ENCODE assay signal across 1 cellular context in the genomic region with DNA sequence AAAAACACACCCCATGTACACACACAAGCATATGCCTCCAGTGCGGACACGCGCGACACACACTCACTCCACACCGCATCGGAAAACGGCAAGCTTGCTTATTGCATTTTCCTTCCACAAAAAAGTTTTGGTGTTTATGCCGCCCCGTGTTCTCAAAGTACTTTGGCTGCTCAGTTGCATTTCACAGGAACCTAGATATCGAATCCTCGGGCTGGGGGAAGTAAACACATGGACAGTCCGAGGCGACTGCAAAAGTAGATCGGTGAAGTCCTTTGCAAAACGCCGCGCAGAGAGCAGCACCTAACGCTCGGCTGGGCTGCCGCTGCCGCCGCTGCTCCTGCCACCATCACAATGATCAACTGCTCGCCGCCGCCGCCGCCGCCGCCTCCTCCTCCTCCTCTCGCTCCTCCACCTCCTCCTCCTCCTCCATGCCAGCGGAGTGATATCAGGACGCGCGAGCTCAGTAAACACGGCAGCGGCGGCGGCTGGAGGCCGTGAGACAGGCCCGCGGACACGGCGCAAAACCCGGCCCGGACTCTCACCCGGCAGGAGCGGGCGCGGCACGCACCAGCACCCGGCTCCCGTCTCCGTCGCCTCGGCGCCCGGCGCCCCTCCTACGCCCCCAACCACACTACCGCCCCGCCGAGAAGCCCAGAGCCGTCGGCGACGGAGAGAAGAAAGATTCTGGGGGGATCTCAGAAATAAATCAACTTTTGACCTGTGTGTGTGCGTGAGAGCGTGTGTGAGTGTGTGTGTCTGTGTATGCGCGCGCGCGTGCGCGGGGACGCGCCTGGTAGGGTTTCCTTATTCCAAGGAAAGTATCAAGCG.
A peak's percentile ranks its signal among the peaks of the same experiment; 100 is the strongest.
TF ChIP-seq lines count a peak whose summit lies in the region.

MAML3 (minus strand) TSS at position 441 of the 828 bp plus-strand sequence. CDS start 857 bp downstream, outside the sequence.

TF ChIP-seq in HEK293, 187 proteins besides CTCF, POLR2A, EP300 and RAD21 (continued from another document and continues in another):
- TF ChIP-seq ZNF202 (tag by site-specific recombination; IDR thresholded peaks at IDR 0.05; ENCODE audit: borderline replicate concordance) = no peak
- TF ChIP-seq ZNF280D (tag by site-specific recombination; IDR thresholded peaks at IDR 0.05) = no peak
- no peak for TF ChIP-seq ZNF610 (tag by site-specific recombination; IDR thresholded peaks at IDR 0.05; ENCODE audit: borderline replicate concordance)
- peak; percentile 62; the same call in 1 of the 2 replicates for TF ChIP-seq ZNF391 (tag by site-specific recombination; IDR thresholded peaks at IDR 0.05; ENCODE audit: borderline replicate concordance, low read depth)
- TF ChIP-seq ZNF777 (tag by site-specific recombination; IDR thresholded peaks at IDR 0.05; ENCODE audit: borderline replicate concordance) = 0 out of 2 replicates have a peak, but pooled peaks have one; percentile 11
- peak; percentile 77 for TF ChIP-seq ZNF121 (tag by site-specific recombination; IDR thresholded peaks at IDR 0.05)
- no peak for TF ChIP-seq GLI2 (tag by site-specific recombination; IDR thresholded peaks at IDR 0.05; ENCODE audit: borderline replicate concordance, low read depth)
- TF ChIP-seq ZNF324 (tag by site-specific recombination; IDR thresholded peaks at IDR 0.05) = no peak
- peak; percentile 78 for TF ChIP-seq ZNF146 (tag by site-specific recombination; IDR thresholded peaks at IDR 0.05)
- TF ChIP-seq SCRT2 (tag by site-specific recombination; IDR thresholded peaks at IDR 0.05) = peak; percentile 49; the same call in 1 of the 2 replicates
- no peak for TF ChIP-seq ZBTB49 (tag by site-specific recombination; IDR thresholded peaks at IDR 0.05; ENCODE audit: low read depth)
- TF ChIP-seq TRIM28 (IDR thresholded peaks at IDR 0.05; ENCODE audit: borderline replicate concordance, low read length) = no peak
- TF ChIP-seq KLF10 (tag by site-specific recombination; IDR thresholded peaks at IDR 0.05) = peak; percentile 73; the same call in 1 of the 2 replicates
- TF ChIP-seq ZNF776 (tag by site-specific recombination; IDR thresholded peaks at IDR 0.05; ENCODE audit: borderline replicate concordance) = no peak
- TF ChIP-seq ZIC2 (tag by site-specific recombination; IDR thresholded peaks at IDR 0.05) = peak; percentile 19; the same call in 1 of the 2 replicates
- TF ChIP-seq ZNF571 (tag by site-specific recombination; IDR thresholded peaks at IDR 0.05) = no peak
- peak; percentile 76 for TF ChIP-seq ZNF10 (tag by site-specific recombination; IDR thresholded peaks at IDR 0.05)
- TF ChIP-seq, protein P1, sequence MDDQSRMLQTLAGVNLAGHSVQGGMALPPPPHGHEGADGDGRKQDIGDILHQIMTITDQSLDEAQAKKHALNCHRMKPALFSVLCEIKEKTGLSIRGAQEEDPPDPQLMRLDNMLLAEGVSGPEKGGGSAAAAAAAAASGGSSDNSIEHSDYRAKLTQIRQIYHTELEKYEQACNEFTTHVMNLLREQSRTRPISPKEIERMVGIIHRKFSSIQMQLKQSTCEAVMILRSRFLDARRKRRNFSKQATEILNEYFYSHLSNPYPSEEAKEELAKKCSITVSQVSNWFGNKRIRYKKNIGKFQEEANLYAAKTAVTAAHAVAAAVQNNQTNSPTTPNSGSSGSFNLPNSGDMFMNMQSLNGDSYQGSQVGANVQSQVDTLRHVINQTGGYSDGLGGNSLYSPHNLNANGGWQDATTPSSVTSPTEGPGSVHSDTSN (CRISPR knock-in tag; IDR thresholded peaks at IDR 0.05) = 0 out of 2 replicates have a peak, but pooled peaks have one; percentile 40
- TF ChIP-seq ZNF335 (tag by site-specific recombination; conservative IDR thresholded peaks at IDR 0.05) = peak; percentile 31
- TF ChIP-seq ZBTB21 (tag by site-specific recombination; IDR thresholded peaks at IDR 0.05) = no peak
- peak; percentile 58; the same call in 1 of the 2 replicates for TF ChIP-seq ZNF843 (tag by site-specific recombination; IDR thresholded peaks at IDR 0.05)
- TF ChIP-seq, protein P2, sequence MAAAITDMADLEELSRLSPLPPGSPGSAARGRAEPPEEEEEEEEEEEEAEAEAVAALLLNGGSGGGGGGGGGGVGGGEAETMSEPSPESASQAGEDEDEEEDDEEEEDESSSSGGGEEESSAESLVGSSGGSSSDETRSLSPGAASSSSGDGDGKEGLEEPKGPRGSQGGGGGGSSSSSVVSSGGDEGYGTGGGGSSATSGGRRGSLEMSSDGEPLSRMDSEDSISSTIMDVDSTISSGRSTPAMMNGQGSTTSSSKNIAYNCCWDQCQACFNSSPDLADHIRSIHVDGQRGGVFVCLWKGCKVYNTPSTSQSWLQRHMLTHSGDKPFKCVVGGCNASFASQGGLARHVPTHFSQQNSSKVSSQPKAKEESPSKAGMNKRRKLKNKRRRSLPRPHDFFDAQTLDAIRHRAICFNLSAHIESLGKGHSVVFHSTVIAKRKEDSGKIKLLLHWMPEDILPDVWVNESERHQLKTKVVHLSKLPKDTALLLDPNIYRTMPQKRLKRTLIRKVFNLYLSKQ (tag by site-specific recombination; IDR thresholded peaks at IDR 0.05; ENCODE audit: borderline replicate concordance) = no peak
- no peak for TF ChIP-seq ZNF302 (tag by site-specific recombination; IDR thresholded peaks at IDR 0.05; ENCODE audit: low read depth)
- TF ChIP-seq YY2 (tag by site-specific recombination; IDR thresholded peaks at IDR 0.05) = peak; percentile 59; the same call in 1 of the 2 replicates
- no peak for TF ChIP-seq ZNF707 (tag by site-specific recombination; IDR thresholded peaks at IDR 0.05)
- TF ChIP-seq ZSCAN5A (tag by site-specific recombination; IDR thresholded peaks at IDR 0.05) = peak; percentile 93
- TF ChIP-seq, protein P3, sequence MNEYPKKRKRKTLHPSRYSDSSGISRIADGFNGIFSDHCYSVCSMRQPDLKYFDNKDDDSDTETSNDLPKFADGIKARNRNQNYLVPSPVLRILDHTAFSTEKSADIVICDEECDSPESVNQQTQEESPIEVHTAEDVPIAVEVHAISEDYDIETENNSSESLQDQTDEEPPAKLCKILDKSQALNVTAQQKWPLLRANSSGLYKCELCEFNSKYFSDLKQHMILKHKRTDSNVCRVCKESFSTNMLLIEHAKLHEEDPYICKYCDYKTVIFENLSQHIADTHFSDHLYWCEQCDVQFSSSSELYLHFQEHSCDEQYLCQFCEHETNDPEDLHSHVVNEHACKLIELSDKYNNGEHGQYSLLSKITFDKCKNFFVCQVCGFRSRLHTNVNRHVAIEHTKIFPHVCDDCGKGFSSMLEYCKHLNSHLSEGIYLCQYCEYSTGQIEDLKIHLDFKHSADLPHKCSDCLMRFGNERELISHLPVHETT (tag by site-specific recombination; IDR thresholded peaks at IDR 0.05) = no peak; the same call in 1 of the 2 replicates
- no peak for TF ChIP-seq ZNF155 (tag by site-specific recombination; IDR thresholded peaks at IDR 0.05)
- peak; percentile 81; the same call in 1 of the 2 replicates for TF ChIP-seq ZNF394 (tag by site-specific recombination; IDR thresholded peaks at IDR 0.05; ENCODE audit: borderline replicate concordance)
- no peak for TF ChIP-seq ZFP41 (tag by site-specific recombination; IDR thresholded peaks at IDR 0.05; ENCODE audit: borderline replicate concordance)
- no peak for TF ChIP-seq ZNF350 (tag by site-specific recombination; IDR thresholded peaks at IDR 0.05)
- TF ChIP-seq, protein P4, sequence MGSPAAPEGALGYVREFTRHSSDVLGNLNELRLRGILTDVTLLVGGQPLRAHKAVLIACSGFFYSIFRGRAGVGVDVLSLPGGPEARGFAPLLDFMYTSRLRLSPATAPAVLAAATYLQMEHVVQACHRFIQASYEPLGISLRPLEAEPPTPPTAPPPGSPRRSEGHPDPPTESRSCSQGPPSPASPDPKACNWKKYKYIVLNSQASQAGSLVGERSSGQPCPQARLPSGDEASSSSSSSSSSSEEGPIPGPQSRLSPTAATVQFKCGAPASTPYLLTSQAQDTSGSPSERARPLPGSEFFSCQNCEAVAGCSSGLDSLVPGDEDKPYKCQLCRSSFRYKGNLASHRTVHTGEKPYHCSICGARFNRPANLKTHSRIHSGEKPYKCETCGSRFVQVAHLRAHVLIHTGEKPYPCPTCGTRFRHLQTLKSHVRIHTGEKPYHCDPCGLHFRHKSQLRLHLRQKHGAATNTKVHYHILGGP (tag by site-specific recombination; IDR thresholded peaks at IDR 0.05) = no peak
- TF ChIP-seq SP2 (tag by site-specific recombination; IDR thresholded peaks at IDR 0.05) = peak; percentile 65
- peak; percentile 59 for TF ChIP-seq ZNF449 (tag by site-specific recombination; IDR thresholded peaks at IDR 0.05)
- TF ChIP-seq ZNF138 (tag by site-specific recombination; IDR thresholded peaks at IDR 0.05; ENCODE audit: borderline replicate concordance) = no peak
- no peak for TF ChIP-seq ZNF174 (tag by site-specific recombination; IDR thresholded peaks at IDR 0.05)
- no peak for TF ChIP-seq ZNF221 (tag by site-specific recombination; IDR thresholded peaks at IDR 0.05; ENCODE audit: borderline replicate concordance)
- TF ChIP-seq ZNF239 (tag by site-specific recombination; IDR thresholded peaks at IDR 0.05) = peak; percentile 65; the same call in 1 of the 2 replicates
- 0 out of 2 replicates have a peak, but pooled peaks have one; percentile 25 for TF ChIP-seq ZNF423 (tag by site-specific recombination; IDR thresholded peaks at IDR 0.05)
- TF ChIP-seq SALL2 (tag by site-specific recombination; IDR thresholded peaks at IDR 0.05; ENCODE audit: borderline replicate concordance) = no peak; the same call in 1 of the 2 replicates
- peak; percentile 78; the same call in 1 of the 2 replicates for TF ChIP-seq ZNF184 (tag by site-specific recombination; IDR thresholded peaks at IDR 0.05)
- no peak for TF ChIP-seq ZNF791 (tag by site-specific recombination; IDR thresholded peaks at IDR 0.05)
- TF ChIP-seq, protein P5, sequence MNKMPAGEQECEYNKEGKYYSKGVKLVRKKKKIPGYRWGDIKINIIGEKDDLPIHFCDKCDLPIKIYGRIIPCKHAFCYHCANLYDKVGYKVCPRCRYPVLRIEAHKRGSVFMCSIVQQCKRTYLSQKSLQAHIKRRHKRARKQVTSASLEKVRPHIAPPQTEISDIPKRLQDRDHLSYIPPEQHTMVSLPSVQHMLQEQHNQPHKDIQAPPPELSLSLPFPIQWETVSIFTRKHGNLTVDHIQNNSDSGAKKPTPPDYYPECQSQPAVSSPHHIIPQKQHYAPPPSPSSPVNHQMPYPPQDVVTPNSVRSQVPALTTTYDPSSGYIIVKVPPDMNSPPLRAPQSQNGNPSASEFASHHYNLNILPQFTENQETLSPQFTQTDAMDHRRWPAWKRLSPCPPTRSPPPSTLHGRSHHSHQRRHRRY (tag by site-specific recombination; IDR thresholded peaks at IDR 0.05) = no peak
- TF ChIP-seq GLIS2 (tag by site-specific recombination; IDR thresholded peaks at IDR 0.05) = peak; percentile 50; the same call in 1 of the 2 replicates
- TF ChIP-seq ZNF664 (tag by site-specific recombination; IDR thresholded peaks at IDR 0.05) = 0 out of 2 replicates have a peak, but pooled peaks have one; percentile 11
- peak; percentile 96 for TF ChIP-seq ZNF660 (tag by site-specific recombination; IDR thresholded peaks at IDR 0.05)
